8 cellular contexts compared by ENCODE assay signal in the genomic region with DNA sequence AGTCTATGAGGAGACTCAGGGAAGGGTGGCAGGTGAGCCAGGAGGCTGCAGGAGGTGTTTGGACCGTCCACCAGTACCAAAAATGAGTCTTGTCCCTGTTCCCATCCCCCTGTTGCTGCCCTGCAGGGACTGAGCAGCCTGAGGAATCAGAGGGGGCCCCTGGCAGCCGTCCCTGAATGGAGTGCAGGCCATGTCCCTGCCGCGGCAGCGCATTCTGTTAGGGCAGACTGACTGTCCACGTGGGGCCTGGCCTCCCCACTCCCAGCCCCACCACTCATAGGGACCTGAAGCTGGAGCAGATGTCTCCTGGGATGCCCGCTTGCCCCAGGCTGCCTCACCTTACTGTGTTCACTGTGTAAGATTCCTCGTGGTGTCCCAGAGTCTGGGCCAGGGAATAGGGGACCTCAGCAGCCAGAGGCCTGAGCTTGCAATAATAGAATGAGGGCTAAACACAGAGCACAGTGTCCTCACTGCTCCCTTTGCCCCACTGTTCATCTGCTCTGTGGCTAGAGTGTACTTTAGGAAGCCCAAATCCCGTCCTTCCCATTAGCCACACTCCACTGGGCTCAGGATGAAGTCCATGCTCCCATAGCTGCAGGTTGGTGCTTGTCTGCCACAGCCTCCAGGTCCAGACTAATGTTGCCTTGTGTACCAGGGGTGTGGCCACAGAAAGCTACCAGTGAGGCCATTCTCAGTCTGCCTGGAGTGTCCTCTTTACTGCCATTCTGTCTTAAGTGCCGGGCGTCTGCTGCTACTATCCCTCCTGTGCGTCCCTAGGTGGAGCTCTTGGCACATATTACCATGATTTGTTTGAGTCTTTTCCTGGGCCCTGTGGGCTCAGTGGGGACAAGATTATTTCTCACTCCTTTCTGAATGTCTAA.
DNase-seq lines count a peak whose midpoint lies in the region; ATAC-seq and TF ChIP-seq lines count a peak whose summit lies in the region.

No MANE protein-coding gene starts in this region.

- no peak overlapping the region for H2AFZ ChIP-seq in fibroblast of lung (ENCODE audit: low read length)

- no peaks in the 10 kb centered on the region for H3K4me1 ChIP-seq in right atrium auricular region
- H3K4me1 ChIP-seq in SJCRH30: no peaks in the 10 kb centered on the region
- H3K4me1 ChIP-seq in fibroblast of lung (ENCODE audit: control insufficient read depth, extremely low read depth, insufficient read depth, low read length): no peaks in the 10 kb centered on the region

- H3K4me3 ChIP-seq in right atrium auricular region (no peak overlapping the region), SJCRH30 (no peak overlapping the region), fibroblast of lung (replicated peaks in 1 of 4; ENCODE audit: control extremely low read depth in 1 of 4, insufficient read depth in 1 of 4, low read depth in 3 of 4, low read length in 4 of 4) (no peak overlapping the region)

- H3K79me2 ChIP-seq in fibroblast of lung (ENCODE audit: control insufficient read depth, insufficient read depth, low read length): no peaks in the 10 kb centered on the region

- H3K9me3 ChIP-seq in right atrium auricular region (no peaks in the 10 kb centered on the region), SJCRH30 (replicated peaks) (no peaks in the 10 kb centered on the region), fibroblast of lung (ENCODE audit: control insufficient read depth, insufficient read depth, low read depth, low read length) (no peaks in the 10 kb centered on the region)

- ATAC-seq in Right ventricle myocardium inferior (peak; percentile 79), omental fat pad (ENCODE audit: low FRiP score) (peak; percentile 44), HG02884 (IDR thresholded peaks at IDR 0.05; ENCODE audit: unreplicated experiment) (no peak)

- no peak for DNase-seq in Right ventricle myocardium inferior (ENCODE audit: missing footprints)
- DNase-seq in right atrium auricular region (ENCODE audit: low spot score): no peak
- DNase-seq in NCI-H1105 treated with DMSO at 0.1 percent for 48 hours (lab: John Stamatoyannopoulos, UW): peak; percentile 75
- DNase-seq in SJCRH30: peak; percentile 37 to 69
- DNase-seq in fibroblast of lung (ENCODE audit: low read depth in 2 of 2): peak; percentile 60 to 68
- no peak for DNase-seq in omental fat pad (ENCODE audit: low spot score)
- DNase-seq in GM19240 (ENCODE audit: insufficient read length, low spot score): no peak

- peak in 1 of 2 donors; percentile 67 for TF ChIP-seq CTCF in right atrium auricular region (IDR thresholded peaks at IDR 0.05)
- peak; percentile 39 to 65 for TF ChIP-seq CTCF in fibroblast of lung (conservative IDR thresholded peaks at IDR 0.05 in 1 of 2, IDR thresholded peaks at IDR 0.05 in 1 of 2; ENCODE audit: low read depth in 1 of 2, low read length in 2 of 2)
- no peak for TF ChIP-seq CTCF in omental fat pad (IDR thresholded peaks at IDR 0.05)

- H3K36me3 ChIP-seq in right atrium auricular region: peaks cover 22% of the 10 kb centered on the region
- no peaks in the 10 kb centered on the region for H3K36me3 ChIP-seq in SJCRH30
- H3K36me3 ChIP-seq in fibroblast of lung (ENCODE audit: control insufficient read depth, insufficient read depth, low read length): no peaks in the 10 kb centered on the region

- no peaks in the 10 kb centered on the region for H3K27me3 ChIP-seq in right atrium auricular region
- H3K27me3 ChIP-seq in SJCRH30: peaks cover 4% of the 10 kb centered on the region; the same call in 1 of the 2 replicates
- no peaks in the 10 kb centered on the region for H3K27me3 ChIP-seq in fibroblast of lung (ENCODE audit: control insufficient read depth, insufficient read depth, low read length)

- H3K27ac ChIP-seq in right atrium auricular region (no peak overlapping the region), SJCRH30 (no peak overlapping the region), fibroblast of lung (ENCODE audit: insufficient read depth, low read length) (no peak overlapping the region)

- H3K4me2 ChIP-seq in fibroblast of lung (ENCODE audit: extremely low read depth, insufficient read depth, low read length): no peak overlapping the region

- intact Hi-C loops in Right ventricle myocardium inferior (cut with DNase I): loop anchor here (5.0 to 10.0 kb wide), 3 partner anchors 62 to 329 kb away; a partner anchor contains a TSS

- no peaks in the 10 kb centered on the region for H4K20me1 ChIP-seq in fibroblast of lung (ENCODE audit: control insufficient read depth, extremely low read depth, insufficient read depth, low read length)

- no peak overlapping the region for H3K9ac ChIP-seq in fibroblast of lung (ENCODE audit: insufficient read depth, low read length)

Comparison
In these comparisons a context has a peak if more than half of its experiments do, and no peak if none do; other contexts are left out.
1. DNase-seq: peak in NCI-H1105 treated with DMSO at 0.1 percent for 48 hours (single experiment), SJCRH30 (2 of 2) and fibroblast of lung (2 of 2); none in Right ventricle myocardium inferior (single experiment), right atrium auricular region (single experiment), omental fat pad (single experiment) and GM19240 (single experiment).
2. CTCF ChIP-seq: peak in fibroblast of lung (2 of 2); none in omental fat pad (0 of 3).